ENCODE assay signal across 17 cellular contexts in the genomic region with DNA sequence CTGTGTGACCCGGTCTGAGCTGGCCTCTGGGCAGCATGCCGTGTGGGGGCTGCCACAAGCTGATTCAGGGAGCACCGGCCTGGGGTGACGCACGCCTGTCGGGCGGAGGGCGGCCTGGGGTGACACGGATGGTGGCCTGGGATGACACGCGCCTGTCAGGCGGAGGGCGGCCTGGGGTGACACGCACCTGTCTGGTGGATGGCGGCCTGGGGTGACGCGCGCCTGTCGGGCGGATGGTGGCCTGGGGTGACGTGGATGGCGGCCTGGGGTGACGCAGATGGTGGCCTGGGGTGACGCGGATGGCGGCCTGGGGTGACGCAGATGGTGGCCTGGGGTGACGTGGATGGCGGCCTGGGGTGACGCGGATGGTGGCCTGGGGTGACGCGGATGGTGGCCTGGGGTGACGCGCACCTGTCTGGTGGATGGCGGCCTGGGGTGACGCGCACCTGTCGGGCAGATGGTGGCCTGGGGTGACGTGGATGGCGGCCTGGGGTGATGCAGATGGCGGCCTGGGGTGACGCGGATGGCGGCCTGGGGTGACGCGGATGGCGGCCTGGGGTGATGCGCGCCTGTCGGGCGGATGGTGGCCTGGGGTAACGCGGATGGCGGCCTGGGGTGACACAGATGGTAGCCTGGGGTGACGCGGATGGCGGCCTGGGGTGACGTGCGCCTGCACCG. TPM values are rescaled to one million over a fixed set of nuclear protein-coding genes. Genes with fewer than 3 reads are reported as not detected.
"Had no signal": no experiment of that assay in that cellular context is flagged by ENCODE, and none has a peak within 500 bp of the region (broad histone marks: within the 10 kb centered on the region; RNA-seq: fewer than 3 reads in every experiment).

No MANE protein-coding gene starts in this region.

- DNase-seq: activated CD4-positive, alpha-beta T cell treated with anti-CD3 and anti-CD28 coated beads for 36 hours; activated CD4-positive, alpha-beta T cell treated with anti-CD3 and anti-CD28 coated beads, Interleukin-2, amount 50 U/mL, for 48 hours; activated naive CD4-positive, alpha-beta T cell; activated naive CD8-positive, alpha-beta T cell treated with anti-CD3 and anti-CD28 coated beads for 36 hours; activated T-cell treated with anti-CD3 and anti-CD28 coated beads for 4 hours; amniotic stem cell; foreskin keratinocyte; hippocampal formation; mammary epithelial cell; nephron progenitor cell; occipital lobe; retina; SW 1271; T-helper 2 cell; transverse colon had no signal

- H3K4me1 ChIP-seq: foreskin keratinocyte had no signal

- H3K9me3 ChIP-seq: suprapubic skin, transverse colon had no signal

- H3K27me3 ChIP-seq: foreskin keratinocyte, suprapubic skin, transverse colon had no signal

- H3K36me3 ChIP-seq: suprapubic skin, transverse colon had no signal

- H3K4me3 ChIP-seq: suprapubic skin, transverse colon had no signal

- H3K27ac ChIP-seq: foreskin keratinocyte, suprapubic skin had no signal

- ATAC-seq: activated CD4-positive, alpha-beta T cell treated with anti-CD3 and anti-CD28 coated beads for 36 hours; foreskin keratinocyte had no signal

RNA-seq across cellular contexts. Expression of gene ANO9, which starts 29.8 kb away (rescaled TPM):
- total RNA-seq: fibroblast of lung, occipital lobe had no signal
- polyA plus RNA-seq: fibroblast of lung had no signal
